1 cellular context compared by ENCODE assay signal in the genomic region with DNA sequence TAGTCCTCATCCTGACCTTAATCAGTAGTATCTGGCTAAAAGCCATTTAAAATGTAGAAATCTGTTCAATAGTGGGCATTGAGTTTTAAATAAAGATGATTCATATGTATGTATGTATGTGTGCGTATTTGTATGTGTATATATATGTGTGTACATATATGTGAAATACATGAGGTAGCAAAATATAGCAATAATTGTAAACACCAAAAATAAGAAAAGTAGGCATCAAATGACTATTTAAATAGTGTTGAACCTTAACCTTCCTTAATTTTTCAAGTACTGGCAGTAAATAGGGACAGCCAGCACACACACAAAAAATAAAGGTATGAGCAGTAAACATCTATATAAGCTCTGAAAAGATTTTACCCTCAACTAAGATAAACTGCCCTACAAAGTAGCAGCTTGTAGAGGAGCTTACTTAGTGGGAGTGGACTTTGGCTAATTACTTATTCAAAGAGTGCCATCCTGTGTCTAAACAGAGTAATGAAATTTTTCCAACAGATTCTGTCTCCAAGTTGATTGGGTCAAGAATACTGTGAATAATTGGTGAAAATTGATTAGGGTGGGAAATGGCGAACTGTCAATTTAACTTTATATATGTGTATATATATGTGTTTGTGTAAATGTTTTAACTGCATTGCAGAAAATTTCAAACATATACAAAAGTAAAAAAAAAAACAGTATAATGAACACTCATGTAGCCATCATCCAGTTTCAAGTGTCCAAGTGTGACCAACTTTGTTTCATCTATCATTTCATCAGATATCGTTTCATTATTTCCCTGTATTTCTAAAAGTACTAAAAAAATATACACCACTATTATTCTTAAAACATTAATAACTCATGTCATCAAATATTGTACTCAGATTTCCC.
TF ChIP-seq lines count a peak whose summit lies in the region.

No MANE protein-coding gene starts in this region.

TF ChIP-seq in HEK293, 187 proteins besides CTCF, POLR2A, EP300 and RAD21 (continued from another document):
- TF ChIP-seq ZNF660 (tag by site-specific recombination; IDR thresholded peaks at IDR 0.05) (peak; percentile 37; the same call in 1 of the 2 replicates), ZNF585B (tag by site-specific recombination; IDR thresholded peaks at IDR 0.05) (no peak)
